Comparison of ENCODE assay signal across 29 cellular contexts in genomic region chr7:68243128-68243527, GRCh38.
"Had no signal": no experiment of that assay in that cellular context is flagged by ENCODE, and none has a peak within 500 bp of the region (broad histone marks: within the 10 kb centered on the region; RNA-seq: fewer than 3 reads in every experiment).

No MANE protein-coding gene starts in this region.

- H3K36me3 Mint-ChIP-seq: stimulated activated effector memory CD8-positive, alpha-beta T cell treated with anti-CD3 and anti-CD28 coated beads, Interleukin-12 subunit alpha, Interleukin-12 subunit beta, amount 100 ng/mL, for 72 hours; stimulated activated memory B cell treated with anti-CD40 and anti-IgM and Interleukin-4, amounts not matched to agents 10 μg/mL and 1 μg/mL and 100 μg/mL, for 72 hours; stimulated activated naive B cell treated with anti-CD40 and anti-IgM and Interleukin-4, amounts not matched to agents 10 μg/mL and 1 μg/mL and 100 μg/mL, for 72 hours; type B pancreatic cell had no signal

- H3K9me3 ChIP-seq: testis, thoracic aorta, thyroid gland, tibial artery, upper lobe of right lung, uterus, vagina had no signal

- H3K4me3 Mint-ChIP-seq: stimulated activated effector memory CD8-positive, alpha-beta T cell treated with anti-CD3 and anti-CD28 coated beads, Interleukin-12 subunit alpha, Interleukin-12 subunit beta, amount 100 ng/mL, for 72 hours; stimulated activated memory B cell treated with anti-CD40 and anti-IgM and Interleukin-4, amounts not matched to agents 10 μg/mL and 1 μg/mL and 100 μg/mL, for 72 hours; stimulated activated naive B cell treated with anti-CD40 and anti-IgM and Interleukin-4, amounts not matched to agents 10 μg/mL and 1 μg/mL and 100 μg/mL, for 72 hours; stimulated activated naive CD8-positive, alpha-beta T cell treated with anti-CD3 and anti-CD28 coated beads, Interleukin-15, amount 100 ng/mL, for 72 hours; stimulated activated naive CD8-positive, alpha-beta T cell treated with anti-CD3 and anti-CD28 coated beads, Interleukin-15, Interleukin-2, amounts not matched to agents 100 ng/mL and 50 ng/mL, for 24 hours; type B pancreatic cell had no signal

- FAIRE-seq: urothelium cell line had no signal

- H3K27ac ChIP-seq: stomach, suprapubic skin, testis, thoracic aorta, thyroid gland, tibial artery, tibial nerve, transverse colon, upper lobe of left lung, upper lobe of right lung, uterus, vagina had no signal

- H3K36me3 ChIP-seq: stomach, suprapubic skin, thoracic aorta, thyroid gland, tibial artery, tibial nerve, transverse colon, upper lobe of left lung, upper lobe of right lung, uterus, vagina had no signal

- H3K4me3 ChIP-seq: stomach, suprapubic skin, testis, thoracic aorta, thyroid gland, tibial artery, tibial nerve, transverse colon, upper lobe of left lung, upper lobe of right lung, uterus, vagina had no signal

- DNase-seq: stimulated activated CD4-positive, alpha-beta T cell treated with anti-CD3 and anti-CD28 coated beads, Interleukin-2, amount 100 ng/mL, for 48 hours; stimulated activated CD4-positive, alpha-beta T cell treated with anti-CD3 and anti-CD28 coated beads, Interleukin-4, amount 100 ng/mL, for 1 hour; stimulated activated CD4-positive, alpha-beta T cell treated with anti-CD3 and anti-CD28 coated beads, Interleukin-4, amount 100 ng/mL, for 24 hours; stimulated activated CD4-positive, alpha-beta T cell treated with anti-CD3 and anti-CD28 coated beads, Interleukin-4, amount 100 ng/mL, for 4 hours; stimulated activated CD8-positive, alpha-beta memory T cell treated with anti-CD3 and anti-CD28 coated beads, Interleukin-4, amount 100 ng/mL, for 48 hours; stimulated activated naive B cell treated with anti-CD40 and anti-IgM and Interleukin-4, amounts not matched to agents 10 μg/mL and 1 μg/mL and 100 μg/mL, for 72 hours; stimulated activated naive CD4-positive, alpha-beta T cell; stimulated activated naive CD4-positive, alpha-beta T cell treated with Interleukin-2 at 50 U/mL for 16 hours; stimulated activated naive CD8-positive, alpha-beta T cell treated with anti-CD3 and anti-CD28 coated beads, Interleukin-15, amount 100 ng/mL, for 72 hours; stimulated activated naive CD8-positive, alpha-beta T cell treated with anti-CD3 and anti-CD28 coated beads, Interleukin-15, Interleukin-2, amounts not matched to agents 100 U/mL and 50 U/mL, for 24 hours; stomach; substantia nigra; testis; thyroid gland; tibial artery; transverse colon; trophoblast cell; upper lobe of left lung; upper lobe of right lung; uterus had no signal

- H3K4me1 ChIP-seq: stomach, testis, tibial artery, tibial nerve, transverse colon, upper lobe of left lung, upper lobe of right lung, uterus, vagina had no signal

- H3K27me3 Mint-ChIP-seq: stimulated activated memory B cell treated with anti-CD40 and anti-IgM and Interleukin-4, amounts not matched to agents 10 μg/mL and 1 μg/mL and 100 μg/mL, for 72 hours; stimulated activated naive B cell treated with anti-CD40 and anti-IgM and Interleukin-4, amounts not matched to agents 10 μg/mL and 1 μg/mL and 100 μg/mL, for 72 hours; stimulated activated naive CD8-positive, alpha-beta T cell treated with anti-CD3 and anti-CD28 coated beads, Interleukin-15, amount 100 ng/mL, for 72 hours; stimulated activated naive CD8-positive, alpha-beta T cell treated with anti-CD3 and anti-CD28 coated beads, Interleukin-15, Interleukin-2, amounts not matched to agents 100 ng/mL and 50 ng/mL, for 24 hours; type B pancreatic cell had no signal

- H3K27me3 ChIP-seq: stomach, testis, thyroid gland, tibial nerve, transverse colon, upper lobe of left lung, upper lobe of right lung, uterus, vagina had no signal

- ATAC-seq: stimulated activated effector memory CD8-positive, alpha-beta T cell treated with anti-CD3 and anti-CD28 coated beads, Interleukin-12 subunit alpha, Interleukin-12 subunit beta, amount 100 ng/mL, for 72 hours; stimulated activated memory B cell treated with anti-CD40 and anti-IgM and Interleukin-4, amounts not matched to agents 10 μg/mL and 1 μg/mL and 100 μg/mL, for 72 hours; stimulated activated naive B cell treated with anti-CD40 and anti-IgM and Interleukin-4, amounts not matched to agents 10 μg/mL and 1 μg/mL and 100 μg/mL, for 72 hours; stimulated activated naive CD8-positive, alpha-beta T cell treated with anti-CD3 and anti-CD28 coated beads, Interleukin-15, amount 100 ng/mL, for 72 hours; stimulated activated naive CD8-positive, alpha-beta T cell treated with anti-CD3 and anti-CD28 coated beads, Interleukin-15, Interleukin-2, amounts not matched to agents 100 U/mL and 50 U/mL, for 24 hours; upper lobe of right lung had no signal

- H3K27ac Mint-ChIP-seq: stimulated activated effector memory CD8-positive, alpha-beta T cell treated with anti-CD3 and anti-CD28 coated beads, Interleukin-12 subunit alpha, Interleukin-12 subunit beta, amount 100 ng/mL, for 72 hours; stimulated activated memory B cell treated with anti-CD40 and anti-IgM and Interleukin-4, amounts not matched to agents 10 μg/mL and 1 μg/mL and 100 μg/mL, for 72 hours; stimulated activated naive B cell treated with anti-CD40 and anti-IgM and Interleukin-4, amounts not matched to agents 10 μg/mL and 1 μg/mL and 100 μg/mL, for 72 hours; stimulated activated naive CD8-positive, alpha-beta T cell treated with anti-CD3 and anti-CD28 coated beads, Interleukin-15, amount 100 ng/mL, for 72 hours; stimulated activated naive CD8-positive, alpha-beta T cell treated with anti-CD3 and anti-CD28 coated beads, Interleukin-15, Interleukin-2, amounts not matched to agents 100 ng/mL and 50 ng/mL, for 24 hours; type B pancreatic cell had no signal

- H3K4me1 Mint-ChIP-seq: stimulated activated effector memory CD8-positive, alpha-beta T cell treated with anti-CD3 and anti-CD28 coated beads, Interleukin-12 subunit alpha, Interleukin-12 subunit beta, amount 100 ng/mL, for 72 hours; stimulated activated memory B cell treated with anti-CD40 and anti-IgM and Interleukin-4, amounts not matched to agents 10 μg/mL and 1 μg/mL and 100 μg/mL, for 72 hours; stimulated activated naive B cell treated with anti-CD40 and anti-IgM and Interleukin-4, amounts not matched to agents 10 μg/mL and 1 μg/mL and 100 μg/mL, for 72 hours; stimulated activated naive CD8-positive, alpha-beta T cell treated with anti-CD3 and anti-CD28 coated beads, Interleukin-15, amount 100 ng/mL, for 72 hours had no signal
